In the genomic region with DNA sequence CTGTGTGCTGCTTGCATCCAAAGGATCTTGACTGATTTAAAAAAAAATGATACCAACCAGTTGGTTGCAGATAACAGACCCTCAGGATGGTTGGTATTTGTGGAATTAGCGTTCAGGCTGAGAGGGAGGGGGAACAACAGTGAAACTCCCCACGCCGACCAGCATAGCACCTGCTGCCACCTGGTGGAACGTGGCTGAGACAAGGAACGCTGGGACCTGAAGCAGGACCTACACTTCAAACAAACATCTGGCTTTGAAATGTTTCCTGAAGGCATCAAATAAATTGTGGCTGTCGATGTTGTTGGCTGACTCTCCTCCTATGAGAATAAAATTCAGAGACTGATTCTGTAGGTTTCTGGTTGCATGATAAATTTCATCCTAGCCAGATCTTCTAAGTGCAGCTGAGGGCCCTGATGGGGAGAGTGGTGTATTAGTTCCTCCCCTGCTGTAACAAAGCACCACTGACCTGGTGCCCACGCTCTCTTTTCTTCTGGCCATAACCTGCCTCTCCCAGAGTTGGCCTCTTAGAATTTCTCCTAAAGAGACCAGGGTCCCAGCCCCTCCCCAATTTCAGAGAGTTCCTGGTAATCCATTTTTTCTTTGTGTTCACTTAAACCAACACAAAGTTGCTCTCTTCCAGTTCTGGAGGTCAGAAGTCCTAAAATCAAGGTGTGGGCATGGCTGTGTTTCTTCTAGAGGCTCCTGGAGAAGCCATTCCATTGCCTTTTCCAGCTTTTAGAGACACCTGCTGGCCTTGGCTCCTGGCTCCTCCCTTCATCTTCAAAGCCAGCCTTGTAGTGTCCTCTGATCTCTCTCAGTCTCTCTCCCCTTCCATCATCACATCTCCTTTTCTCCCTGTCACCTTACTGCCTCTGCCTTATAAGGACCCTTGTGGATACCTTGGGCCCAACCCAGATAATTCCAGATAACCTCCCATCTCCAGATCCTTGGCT, we compare ENCODE assay signal across 8 cellular contexts. TPM values are rescaled to one million over a fixed set of nuclear protein-coding genes. Genes with fewer than 3 reads are reported as not detected.
DNase-seq lines count a peak whose midpoint lies in the region; ATAC-seq, FAIRE-seq and TF ChIP-seq lines count a peak whose summit lies in the region.

No MANE protein-coding gene starts in this region.

- H2BK20ac ChIP-seq in H9 (ENCODE audit: low read depth, low read length, poor library complexity, severe bottlenecking) = no peak overlapping the region

- H2AFZ ChIP-seq in H9 (ENCODE audit: low read length) (no peak overlapping the region), astrocyte (ENCODE audit: low read depth, low read length) (no peak overlapping the region)

- TF ChIP-seq CTCF in CD14-positive monocyte (IDR thresholded peaks at IDR 0.05) (peak; percentile 74), H9 (conservative IDR thresholded peaks at IDR 0.05) (peak; percentile 82), astrocyte (IDR thresholded peaks at IDR 0.05; ENCODE audit: insufficient read depth, low read depth, low read length) (peak; percentile 65)

- H4K20me1 ChIP-seq in H9 (ENCODE audit: control insufficient read depth, insufficient read depth, insufficient read length) (no peaks in the 10 kb centered on the region), astrocyte (ENCODE audit: insufficient read depth, low read length) (no peaks in the 10 kb centered on the region)

- H3T11ph ChIP-seq in H9 (ENCODE audit: low read length) = no peak overlapping the region

- H3K18ac ChIP-seq in H9 (ENCODE audit: insufficient read length, low read depth, low read length) = no peak overlapping the region

- H3K79me2 ChIP-seq in H9 (ENCODE audit: insufficient read depth, low read length) (no peaks in the 10 kb centered on the region), astrocyte (ENCODE audit: insufficient read depth, low read length) (no peaks in the 10 kb centered on the region)

- no peak overlapping the region for H2BK15ac ChIP-seq in H9 (ENCODE audit: low read depth, low read length)

- H3K4ac ChIP-seq in H9 (ENCODE audit: low read depth, low read length) = no peak overlapping the region

- no peak overlapping the region for H3K23ac ChIP-seq in H9 (ENCODE audit: insufficient read length, low read depth, low read length)

- no peaks in the 10 kb centered on the region for H3K36me3 ChIP-seq in astrocyte (ENCODE audit: insufficient read depth, low read length)

- WGBS in H9 (ENCODE audit: extremely low coverage, insufficient read length, low lambda C conversion rate) = no CpG with 5 or more reads among the region's 7 CpGs

- H2BK5ac ChIP-seq in H9 (ENCODE audit: insufficient read length, low read length) = no peak overlapping the region

- H2BK120ac ChIP-seq in H9 (ENCODE audit: low read depth, low read length, poor library complexity, severe bottlenecking) = no peak overlapping the region

- DNase-seq in CD14-positive monocyte (ENCODE audit: low spot score) (no peak), H9 (peak; percentile 80), astrocyte (ENCODE audit: low read depth) (peak; percentile 40), immature natural killer cell (peak in 2 of 3 donors; percentile 19 to 34)
- DNase-seq in stimulated activated CD4-positive, alpha-beta T cell treated with anti-CD3 and anti-CD28 coated beads, Interleukin-4, amount 100 ng/mL, for 1 hour = peak; percentile 55

- no peak overlapping the region for H3K4me2 ChIP-seq in H9 (ENCODE audit: insufficient read depth, insufficient read length, low read length)
- peak overlapping the region; percentile 37 for H3K4me2 ChIP-seq in astrocyte (ENCODE audit: low read length)

- no peaks in the 10 kb centered on the region for H3K27me3 ChIP-seq in H9 (ENCODE audit: insufficient read depth, low read length)
- peaks cover 18% of the 10 kb centered on the region for H3K27me3 ChIP-seq in astrocyte (ENCODE audit: insufficient read depth, low read length)

- FAIRE-seq in astrocyte (lab: Jason Lieb, UNC) = peak; percentile 56

- peaks cover 4 to 9% (median 4%) of the 10 kb centered on the region in 3 donors for H3K27me3 Mint-ChIP-seq in CD14-positive monocyte (ENCODE audit: low read depth in 3 of 3)
- H3K27me3 Mint-ChIP-seq in H9 (ENCODE audit: low read depth) = peaks cover 5% of the 10 kb centered on the region
- peaks cover 14% of the 10 kb centered on the region for H3K27me3 Mint-ChIP-seq in astrocyte (ENCODE audit: low read depth, unreplicated experiment)
- H3K27me3 Mint-ChIP-seq in immature natural killer cell (ENCODE audit: low read depth in 3 of 3) = peaks cover 2 to 6% (median 4%) of the 10 kb centered on the region in 3 donors

- H3K9ac ChIP-seq in H9 (ENCODE audit: extremely low read depth, insufficient read length, low read length) (no peak overlapping the region), astrocyte (ENCODE audit: low read length) (no peak overlapping the region)

- no peak overlapping the region for H4K91ac ChIP-seq in H9 (ENCODE audit: insufficient read length, low read depth, low read length)

- peak; percentile 83 for ATAC-seq in SK-N-SH treated with all-trans-retinoic acid at 6 μM for 48 hours
- no peak for ATAC-seq in GM21528 (IDR thresholded peaks at IDR 0.05; ENCODE audit: low FRiP score, unreplicated experiment)
- ATAC-seq in HG03108 (IDR thresholded peaks at IDR 0.05; ENCODE audit: unreplicated experiment) = no peak

- H3K79me1 ChIP-seq in H9 (ENCODE audit: insufficient read depth, low read depth, low read length, poor library complexity, severe bottlenecking) = no peaks in the 10 kb centered on the region

- no peak overlapping the region for H4K5ac ChIP-seq in H9 (ENCODE audit: insufficient read length, low read depth, low read length)

- no peak overlapping the region for H3K56ac ChIP-seq in H9 (ENCODE audit: insufficient read length, low read depth, low read length)

- H3K4me1 ChIP-seq in H9 (ENCODE audit: insufficient read depth, low read length) = no peaks in the 10 kb centered on the region
- no peaks in the 10 kb centered on the region for H3K4me1 ChIP-seq in astrocyte (ENCODE audit: insufficient read depth, low read length)

- H3K36me3 Mint-ChIP-seq in CD14-positive monocyte (peaks cover 19 to 24% of the 10 kb centered on the region in 2 donors), H9 (ENCODE audit: insufficient read depth in 1 of 3, low read depth in 3 of 3) (peaks cover 5 to 11% (median 6%) of the 10 kb centered on the region in 3 experiments; a peak in 4 of 7 replicates), astrocyte (ENCODE audit: low read depth, unreplicated experiment) (peaks cover 11% of the 10 kb centered on the region), immature natural killer cell (peaks cover 3 to 7% (median 7%) of the 10 kb centered on the region in 3 donors)

- H3K27ac ChIP-seq in H9 (ENCODE audit: insufficient read length, low read depth, low read length) (no peak overlapping the region), astrocyte (ENCODE audit: low read depth, low read length) (no peak overlapping the region)

- intact Hi-C loops in CD14-positive monocyte (cut with micrococcal nuclease) = no loop called here

- H3K4me3 ChIP-seq in astrocyte (ENCODE audit: insufficient read depth, low read depth, low read length) = no peak overlapping the region

- H3K23me2 ChIP-seq in H9 (ENCODE audit: insufficient read length, low read depth, low read length, poor library complexity, severe bottlenecking) = no peaks in the 10 kb centered on the region

- H3K14ac ChIP-seq in H9 (ENCODE audit: insufficient read depth, low read length) = no peak overlapping the region

- H3K9me3 ChIP-seq in H9 (ENCODE audit: control insufficient read depth, low read depth, low read length) = no peaks in the 10 kb centered on the region
- no peaks in the 10 kb centered on the region for H3K9me3 ChIP-seq in astrocyte (ENCODE audit: insufficient read depth, low read depth, low read length)

- no peak overlapping the region for H4K8ac ChIP-seq in H9 (replicated peaks; ENCODE audit: insufficient read length, low read depth, low read length)

- no peak overlapping the region for H2BK12ac ChIP-seq in H9 (ENCODE audit: insufficient read length, low read depth, low read length)

- H3K9me3 Mint-ChIP-seq in CD14-positive monocyte (peaks cover 0 to 2% (median 0%) of the 10 kb centered on the region in 7 donors), H9 (no peaks in the 10 kb centered on the region; a peak in 1 of 5 replicates), astrocyte (ENCODE audit: unreplicated experiment) (no peaks in the 10 kb centered on the region), immature natural killer cell (no peaks in the 10 kb centered on the region)

- no peak overlapping the region for H2AK5ac ChIP-seq in H9 (ENCODE audit: insufficient read length, low read length)

- peak overlapping the region in 1 of 7 donors; percentile 50 for H3K27ac Mint-ChIP-seq in CD14-positive monocyte
- peak overlapping the region in 1 of 3 experiments; percentile 58; a peak in 2 of 7 replicates for H3K27ac Mint-ChIP-seq in H9
- H3K27ac Mint-ChIP-seq in astrocyte (ENCODE audit: unreplicated experiment) = no peak overlapping the region
- H3K27ac Mint-ChIP-seq in immature natural killer cell = no peak overlapping the region

- peaks cover 18% of the 10 kb centered on the region for H3K4me1 Mint-ChIP-seq in CD14-positive monocyte
- peaks cover 20% of the 10 kb centered on the region in 2 experiments for H3K4me1 Mint-ChIP-seq in H9
- peaks cover 15% of the 10 kb centered on the region for H3K4me1 Mint-ChIP-seq in astrocyte (ENCODE audit: low read depth, unreplicated experiment)
- peaks cover 2 to 15% of the 10 kb centered on the region in 2 donors for H3K4me1 Mint-ChIP-seq in immature natural killer cell

- H3K4me3 Mint-ChIP-seq in CD14-positive monocyte (no peak overlapping the region), H9 (no peak overlapping the region), astrocyte (ENCODE audit: unreplicated experiment) (peak overlapping the region; percentile 40), immature natural killer cell (peak overlapping the region in 3 of 5 donors; percentile 24 to 68 (median 60))

TF ChIP-seq in SK-N-SH treated with all-trans-retinoic acid at 6 μM for 48 hours, 23 proteins besides CTCF, POLR2A, EP300 and RAD21 (continues in another document):
- no peak for TF ChIP-seq ESRRG (CRISPR knock-in tag; IDR thresholded peaks at IDR 0.05)
- no peak for TF ChIP-seq ZFP3 (CRISPR knock-in tag; IDR thresholded peaks at IDR 0.05)
- no peak for TF ChIP-seq ZNF565 (CRISPR knock-in tag; conservative IDR thresholded peaks at IDR 0.05; ENCODE audit: low read depth)
- TF ChIP-seq OSR1 (CRISPR knock-in tag; IDR thresholded peaks at IDR 0.05) = no peak
- no peak for TF ChIP-seq ZNF70 (CRISPR knock-in tag; IDR thresholded peaks at IDR 0.05)
- no peak for TF ChIP-seq SNAI2 (CRISPR knock-in tag; IDR thresholded peaks at IDR 0.05)

RNA-seq across cellular contexts. Expression of gene APOL2, which starts 17.3 kb away (rescaled TPM):
- 10 to 100 TPM; 12.6 to 13.2 TPM for polyA plus RNA-seq in CD14-positive monocyte
- 15.6 and 18.1 TPM in 2 replicates for total RNA-seq in H9 (2021)
- total RNA-seq in astrocyte = 77.2 and 85.1 TPM in 2 replicates
- 10 to 100 TPM; 22.4 to 42.4 (median 22.9) TPM for polyA plus RNA-seq in immature natural killer cell

RNA-seq across cellular contexts. Expression of gene APOL4, which starts 20.5 kb away (rescaled TPM):
- polyA plus RNA-seq in CD14-positive monocyte = 1 to 10 TPM in 1 of 2 donors, under 1 TPM in 1; 0.71 to 1.4 TPM
- total RNA-seq in H9 (2021) = not detected in 2 replicates
- total RNA-seq in astrocyte = 0.07 TPM in 1 of 2 replicates, not detected in the other
- under 1 TPM in 2 of 3 donors, not detected in 1; 0.25 to 0.27 TPM for polyA plus RNA-seq in immature natural killer cell

RNA-seq across cellular contexts. Expression of gene APOL1, which starts 30.9 kb away (rescaled TPM):
- polyA plus RNA-seq in CD14-positive monocyte = 1 to 10 TPM; 3.4 to 6.1 TPM
- 0.13 TPM in 1 of 2 replicates, not detected in the other for total RNA-seq in H9 (2021)
- total RNA-seq in astrocyte = 3.9 and 7.5 TPM in 2 replicates
- 10 to 100 TPM in 2 of 3 donors, 1 to 10 TPM in 1; 8.7 to 65.8 (median 14.8) TPM for polyA plus RNA-seq in immature natural killer cell

Comparison
In these comparisons a context has a peak if more than half of its experiments do, and no peak if none do; other contexts are left out.
1. H3K4me3 Mint-ChIP-seq: peak in astrocyte (single experiment) and immature natural killer cell (3 of 5); none in CD14-positive monocyte (0 of 2) and H9 (0 of 2).
2. Peak in every context shown above with its lines, with median percentiles within 50 percentile points of each other: CTCF ChIP-seq.